1 cellular context compared by ENCODE assay signal in the genomic region with DNA sequence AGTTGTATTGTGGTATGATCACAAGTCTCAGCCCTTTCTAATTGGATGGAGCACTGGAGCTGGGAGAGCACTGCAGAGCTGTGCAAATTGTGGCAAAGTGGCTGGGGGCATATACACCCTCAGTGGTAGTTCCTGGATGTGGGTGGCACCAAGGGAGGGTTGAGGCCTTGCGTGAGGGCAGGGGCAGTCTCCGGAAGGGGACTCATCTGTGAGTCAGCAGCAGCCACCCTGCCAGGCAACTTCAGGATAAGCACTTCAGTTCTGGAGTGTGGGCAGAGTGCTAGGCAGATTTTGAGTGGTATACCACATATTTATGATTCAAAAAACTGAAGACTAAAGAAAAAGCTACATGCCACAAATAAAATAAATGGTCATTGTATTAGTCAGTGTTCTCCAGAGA.
TF ChIP-seq lines count a peak whose summit lies in the region.

No MANE protein-coding gene starts in this region.

TF ChIP-seq in HCT116, 20 proteins besides CTCF, POLR2A, EP300 and RAD21 (continued from another document):
- TF ChIP-seq, protein P1, sequence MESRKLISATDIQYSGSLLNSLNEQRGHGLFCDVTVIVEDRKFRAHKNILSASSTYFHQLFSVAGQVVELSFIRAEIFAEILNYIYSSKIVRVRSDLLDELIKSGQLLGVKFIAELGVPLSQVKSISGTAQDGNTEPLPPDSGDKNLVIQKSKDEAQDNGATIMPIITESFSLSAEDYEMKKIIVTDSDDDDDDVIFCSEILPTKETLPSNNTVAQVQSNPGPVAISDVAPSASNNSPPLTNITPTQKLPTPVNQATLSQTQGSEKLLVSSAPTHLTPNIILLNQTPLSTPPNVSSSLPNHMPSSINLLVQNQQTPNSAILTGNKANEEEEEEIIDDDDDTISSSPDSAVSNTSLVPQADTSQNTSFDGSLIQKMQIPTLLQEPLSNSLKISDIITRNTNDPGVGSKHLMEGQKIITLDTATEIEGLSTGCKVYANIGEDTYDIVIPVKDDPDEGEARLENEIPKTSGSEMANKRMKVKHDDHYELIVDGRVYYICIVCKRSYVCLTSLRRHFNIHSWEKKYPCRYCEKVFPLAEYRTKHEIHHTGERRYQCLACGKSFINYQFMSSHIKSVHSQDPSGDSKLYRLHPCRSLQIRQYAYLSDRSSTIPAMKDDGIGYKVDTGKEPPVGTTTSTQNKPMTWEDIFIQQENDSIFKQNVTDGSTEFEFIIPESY (IDR thresholded peaks at IDR 0.05; ENCODE audit: extremely low read depth, insufficient replicate concordance, low read length), result no peak
- TF ChIP-seq, protein P2, sequence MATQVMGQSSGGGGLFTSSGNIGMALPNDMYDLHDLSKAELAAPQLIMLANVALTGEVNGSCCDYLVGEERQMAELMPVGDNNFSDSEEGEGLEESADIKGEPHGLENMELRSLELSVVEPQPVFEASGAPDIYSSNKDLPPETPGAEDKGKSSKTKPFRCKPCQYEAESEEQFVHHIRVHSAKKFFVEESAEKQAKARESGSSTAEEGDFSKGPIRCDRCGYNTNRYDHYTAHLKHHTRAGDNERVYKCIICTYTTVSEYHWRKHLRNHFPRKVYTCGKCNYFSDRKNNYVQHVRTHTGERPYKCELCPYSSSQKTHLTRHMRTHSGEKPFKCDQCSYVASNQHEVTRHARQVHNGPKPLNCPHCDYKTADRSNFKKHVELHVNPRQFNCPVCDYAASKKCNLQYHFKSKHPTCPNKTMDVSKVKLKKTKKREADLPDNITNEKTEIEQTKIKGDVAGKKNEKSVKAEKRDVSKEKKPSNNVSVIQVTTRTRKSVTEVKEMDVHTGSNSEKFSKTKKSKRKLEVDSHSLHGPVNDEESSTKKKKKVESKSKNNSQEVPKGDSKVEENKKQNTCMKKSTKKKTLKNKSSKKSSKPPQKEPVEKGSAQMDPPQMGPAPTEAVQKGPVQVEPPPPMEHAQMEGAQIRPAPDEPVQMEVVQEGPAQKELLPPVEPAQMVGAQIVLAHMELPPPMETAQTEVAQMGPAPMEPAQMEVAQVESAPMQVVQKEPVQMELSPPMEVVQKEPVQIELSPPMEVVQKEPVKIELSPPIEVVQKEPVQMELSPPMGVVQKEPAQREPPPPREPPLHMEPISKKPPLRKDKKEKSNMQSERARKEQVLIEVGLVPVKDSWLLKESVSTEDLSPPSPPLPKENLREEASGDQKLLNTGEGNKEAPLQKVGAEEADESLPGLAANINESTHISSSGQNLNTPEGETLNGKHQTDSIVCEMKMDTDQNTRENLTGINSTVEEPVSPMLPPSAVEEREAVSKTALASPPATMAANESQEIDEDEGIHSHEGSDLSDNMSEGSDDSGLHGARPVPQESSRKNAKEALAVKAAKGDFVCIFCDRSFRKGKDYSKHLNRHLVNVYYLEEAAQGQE (IDR thresholded peaks at IDR 0.05; ENCODE audit: low read depth), result no peak
- no peak for TF ChIP-seq ZNF274 (IDR thresholded peaks at IDR 0.05; ENCODE audit: low read depth, low read length)
